In genomic region chr9:8366161-8366926, GRCh38 we compare ENCODE assay signal across 11 cellular contexts.
DNase-seq lines count a peak whose midpoint lies in the region; TF ChIP-seq lines count a peak whose summit lies in the region.
"Had no signal": no experiment of that assay in that cellular context is flagged by ENCODE, and none has a peak within 500 bp of the region (broad histone marks: within the 10 kb centered on the region; RNA-seq: fewer than 3 reads in every experiment).

No MANE protein-coding gene starts in this region.

- no peak for TF ChIP-seq POLR2A in spleen (IDR thresholded peaks at IDR 0.05)

- H3K4me1 ChIP-seq in ACC112 (ENCODE audit: control insufficient read depth, insufficient read depth, low read length, unreplicated experiment): peaks cover 15% of the 10 kb centered on the region
- peaks cover 16% of the 10 kb centered on the region for H3K4me1 ChIP-seq in adipocyte (ENCODE audit: control insufficient read depth, insufficient read depth, low read length)
- H3K4me1 ChIP-seq in GM23248 (ENCODE audit: insufficient read depth): no peaks in the 10 kb centered on the region
- H3K4me1 ChIP-seq in spleen: no peaks in the 10 kb centered on the region
- no peaks in the 10 kb centered on the region for H3K4me1 ChIP-seq in effector memory CD4-positive, alpha-beta T cell (ENCODE audit: control insufficient read depth, insufficient read depth, low read length, poor library complexity, severe bottlenecking)
- H3K4me1 ChIP-seq: tibial nerve had no signal

- peak overlapping the region; percentile 69 for H3K27ac ChIP-seq in ACC112 (ENCODE audit: low read depth, low read length)
- no peak overlapping the region for H3K27ac ChIP-seq in GM23248
- no peak overlapping the region for H3K27ac ChIP-seq in coronary artery
- H3K27ac ChIP-seq in spleen: no peak overlapping the region
- no peak overlapping the region for H3K27ac ChIP-seq in effector memory CD4-positive, alpha-beta T cell (ENCODE audit: insufficient read depth, low read length, poor library complexity, severe bottlenecking)
- H3K27ac ChIP-seq: tibial nerve had no signal

- H3K36me3 ChIP-seq in ACC112 (ENCODE audit: insufficient read depth, low read length) (no peaks in the 10 kb centered on the region), adipocyte (ENCODE audit: control insufficient read depth, insufficient read depth, low read length, severe bottlenecking) (no peaks in the 10 kb centered on the region), GM23248 (ENCODE audit: low read depth) (no peaks in the 10 kb centered on the region), spleen (no peaks in the 10 kb centered on the region)
- no peaks in the 10 kb centered on the region for H3K36me3 ChIP-seq in effector memory CD4-positive, alpha-beta T cell (ENCODE audit: control insufficient read depth, insufficient read depth, low read length)
- H3K36me3 ChIP-seq: tibial nerve had no signal

- H3F3A ChIP-seq in GM23248 (ENCODE audit: insufficient read depth): no peaks in the 10 kb centered on the region

- no peak for TF ChIP-seq CTCF in coronary artery (IDR thresholded peaks at IDR 0.05)
- no peak for TF ChIP-seq CTCF in spleen (IDR thresholded peaks at IDR 0.05 in 8 of 11, conservative IDR thresholded peaks at IDR 0.05 in 3 of 11)

- no peak overlapping the region for H3K4me2 ChIP-seq in GM23248 (ENCODE audit: unreplicated experiment)

- H3K9me3 ChIP-seq in adipocyte (ENCODE audit: control insufficient read depth, low read length) (no peaks in the 10 kb centered on the region), GM23248 (ENCODE audit: low read depth) (no peaks in the 10 kb centered on the region), spleen (no peaks in the 10 kb centered on the region)
- no peaks in the 10 kb centered on the region for H3K9me3 ChIP-seq in effector memory CD4-positive, alpha-beta T cell (ENCODE audit: control insufficient read depth, low read length)
- H3K9me3 ChIP-seq: tibial nerve had no signal

- WGBS in GM23248 (ENCODE audit: low coverage in 1 of 2, low lambda C conversion rate in 2 of 2, missing lambda C conversion rate in 2 of 2), 2 experiments: 3 to 5% methylated on average over 3 of the region's 3 CpGs
- WGBS in spleen, 5 donors: 66 to 88% (median 81%) methylated on average over 3 of the region's 3 CpGs

- H3K9ac ChIP-seq in adipocyte (ENCODE audit: low read length) (peak overlapping the region; percentile 36), GM23248 (no peak overlapping the region)

- H2AFZ ChIP-seq in ACC112 (ENCODE audit: low read length, unreplicated experiment) (no peak overlapping the region), GM23248 (no peak overlapping the region)

- H4K20me1 ChIP-seq in GM23248 (ENCODE audit: insufficient read depth): no peaks in the 10 kb centered on the region

- H3K27me3 ChIP-seq in ACC112 (ENCODE audit: insufficient read depth, low read length): no peaks in the 10 kb centered on the region
- H3K27me3 ChIP-seq in adipocyte (replicated peaks; ENCODE audit: control insufficient read depth, insufficient read depth, low read length): no peaks in the 10 kb centered on the region
- H3K27me3 ChIP-seq in GM23248 (replicated peaks; ENCODE audit: insufficient read depth): no peaks in the 10 kb centered on the region
- no peaks in the 10 kb centered on the region for H3K27me3 ChIP-seq in spleen (replicated peaks in 1 of 7)
- H3K27me3 ChIP-seq in effector memory CD4-positive, alpha-beta T cell (replicated peaks; ENCODE audit: control insufficient read depth, insufficient read depth, low read length, poor library complexity, severe bottlenecking): no peaks in the 10 kb centered on the region
- H3K27me3 ChIP-seq: tibial nerve had no signal

- H3K4me3 ChIP-seq in ACC112 (ENCODE audit: low read depth, low read length) (no peak overlapping the region), adipocyte (ENCODE audit: low read length) (no peak overlapping the region), GM23248 (no peak overlapping the region), coronary artery (no peak overlapping the region), spleen (no peak overlapping the region)
- H3K4me3 ChIP-seq in effector memory CD4-positive, alpha-beta T cell (ENCODE audit: insufficient read depth, low read depth, low read length, poor library complexity, severe bottlenecking): no peak overlapping the region
- H3K4me3 ChIP-seq: tibial nerve had no signal

- peak; percentile 86 for DNase-seq in Daoy (ENCODE audit: low read depth)
- DNase-seq in adipocyte (ENCODE audit: low read depth): no peak
- peak; percentile 20 for DNase-seq in iris pigment epithelial cell (ENCODE audit: low read depth)
- DNase-seq in GM23248: no peak
- DNase-seq in coronary artery (ENCODE audit: low spot score): no peak
- DNase-seq in spleen: no peak
- DNase-seq in effector memory CD4-positive, alpha-beta T cell: no peak
- DNase-seq: CD8-positive, alpha-beta memory T cell; T-helper 1 cell had no signal

- in situ Hi-C loops in GM23248 (cut with MboI): no loop called here

- no peaks in the 10 kb centered on the region for H3K9me2 ChIP-seq in GM23248 (ENCODE audit: insufficient read depth)

- intact Hi-C loops in spleen (cut with DNase I; ENCODE audit: low total_unique reads): no loop called here

- no peaks in the 10 kb centered on the region for H3K79me2 ChIP-seq in ACC112 (ENCODE audit: control insufficient read depth, insufficient read depth, low read length, unreplicated experiment)
- H3K79me2 ChIP-seq in GM23248 (ENCODE audit: insufficient read depth): no peaks in the 10 kb centered on the region

Comparison
In these comparisons a context has a peak if more than half of its experiments do, and no peak if none do; other contexts are left out.
1. DNase-seq: peak in Daoy (single experiment) and iris pigment epithelial cell (single experiment); none in adipocyte (single experiment), GM23248 (single experiment), coronary artery (single experiment), spleen (single experiment) and effector memory CD4-positive, alpha-beta T cell (0 of 3).